In genomic region chr1:11650331-11650991, GRCh38 we compare ENCODE assay signal across 8 cellular contexts. TPM values are rescaled to one million over a fixed set of nuclear protein-coding genes. Genes with fewer than 3 reads are reported as not detected.
DNase-seq lines count a peak whose midpoint lies in the region; ATAC-seq and TF ChIP-seq lines count a peak whose summit lies in the region.

No MANE protein-coding gene starts in this region.

- H4K20me1 ChIP-seq in KMS-11 (ENCODE audit: insufficient read depth) = no peaks in the 10 kb centered on the region
- H4K20me1 ChIP-seq in hepatocyte (ENCODE audit: insufficient read depth, poor library complexity, severe bottlenecking) = no peaks in the 10 kb centered on the region

- no peaks in the 10 kb centered on the region for H3K9me3 ChIP-seq in hepatocyte (ENCODE audit: low read depth)
- no peaks in the 10 kb centered on the region for H3K9me3 ChIP-seq in gastrocnemius medialis

- CTCF ChIA-PET in Calu3 (lab: Charles Lee) = interaction anchor here (0.6 to 2.1 kb wide), 6 partner anchors 13 to 257 kb away, joined by 3 to 18 read pairs (median 4); partner anchors contain the start of gene FBXO6

- H3K4me2 ChIP-seq in KMS-11 = peak overlapping the region; percentile 85
- peak overlapping the region; percentile 76 for H3K4me2 ChIP-seq in hepatocyte

- H3K4me1 Mint-ChIP-seq in Calu3 (ENCODE audit: low read depth, unreplicated experiment) = peaks cover 9% of the 10 kb centered on the region
- peaks cover 12% of the 10 kb centered on the region for H3K4me1 Mint-ChIP-seq in T-helper 2 cell treated with Interferon-gamma antibody and Interleukin-4, amounts not matched to agents 5 μg/mL and 100 μg/mL, for 36 hours (ENCODE audit: low read depth)

- H3K4me1 ChIP-seq in KMS-11 (ENCODE audit: low read depth, poor library complexity, severe bottlenecking) = peaks cover 8% of the 10 kb centered on the region
- peaks cover 10% of the 10 kb centered on the region for H3K4me1 ChIP-seq in hepatocyte (ENCODE audit: insufficient read depth)
- H3K4me1 ChIP-seq in gastrocnemius medialis = peaks cover 14 to 18% of the 10 kb centered on the region in 2 donors

- H3K9me2 ChIP-seq in hepatocyte (replicated peaks; ENCODE audit: insufficient read depth) = no peaks in the 10 kb centered on the region

- H2AFZ ChIP-seq in KMS-11 (ENCODE audit: low read depth) (peak overlapping the region; percentile 89), hepatocyte (no peak overlapping the region)

- WGBS in hepatocyte (ENCODE audit: low lambda C conversion rate, missing lambda C conversion rate) = 25% methylated on average over 37 of the region's 47 CpGs

- H3K36me3 ChIP-seq in KMS-11 (ENCODE audit: insufficient read depth) (no peaks in the 10 kb centered on the region), hepatocyte (replicated peaks; ENCODE audit: insufficient read depth, low read depth) (no peaks in the 10 kb centered on the region), gastrocnemius medialis (no peaks in the 10 kb centered on the region)

- no peaks in the 10 kb centered on the region for H3K9me3 Mint-ChIP-seq in Calu3 (ENCODE audit: low read depth, unreplicated experiment)
- H3K9me3 Mint-ChIP-seq in T-helper 2 cell treated with Interferon-gamma antibody and Interleukin-4, amounts not matched to agents 5 μg/mL and 100 μg/mL, for 36 hours = no peaks in the 10 kb centered on the region

- in situ Hi-C loops in gastrocnemius medialis (cut with MboI; ENCODE audit: low sequenced_read_pairs in 4 of 4) = no loop called here

- DNase-seq in Calu3 (peak; percentile 79), amniotic stem cell (lab: John Stamatoyannopoulos, UW) (peak; percentile 20), hepatocyte (ENCODE audit: low spot score) (peak; percentile 88), gastrocnemius medialis (peak; percentile 24 to 61), NCI-H2227 treated with DMSO at 0.1 percent for 48 hours (lab: John Stamatoyannopoulos, UW) (no peak)
- peak; percentile 78 for DNase-seq in T-helper 2 cell treated with Interferon-gamma antibody and Interleukin-4, amounts not matched to agents 5 μg/mL and 100 μg/mL, for 36 hours (ENCODE audit: low spot score)

- H3K4me3 Mint-ChIP-seq in Calu3 (ENCODE audit: low read depth, unreplicated experiment) = peak overlapping the region; percentile 63
- H3K4me3 Mint-ChIP-seq in T-helper 2 cell treated with Interferon-gamma antibody and Interleukin-4, amounts not matched to agents 5 μg/mL and 100 μg/mL, for 36 hours = peak overlapping the region; percentile 62

- BruUV-seq in Calu3 (replicated peaks; lab: Mats Ljungman, UMichigan) = no TSS peak

- no peak for TF ChIP-seq POLR2A in gastrocnemius medialis (IDR thresholded peaks at IDR 0.05)

- intact Hi-C loops in Calu3 (cut with micrococcal nuclease; ENCODE audit: unreplicated experiment) = loop anchor here (5.0 kb wide), 1 partner anchor 67 kb away; no protein-coding TSS in a partner anchor
- intact Hi-C loops in gastrocnemius medialis (cut with DNase I; ENCODE audit: low total_unique reads) = loop anchor here (1.0 kb wide), 1 partner anchor 69 kb away; no protein-coding TSS in a partner anchor

- no peak overlapping the region for H3K4me3 ChIP-seq in KMS-11 (IDR thresholded peaks at IDR 0.05; ENCODE audit: insufficient read depth, low read depth, low read length)
- H3K4me3 ChIP-seq in hepatocyte = no peak overlapping the region
- peak overlapping the region in 1 of 4 donors; percentile 43 for H3K4me3 ChIP-seq in gastrocnemius medialis

- H3K27ac Mint-ChIP-seq in Calu3 (ENCODE audit: unreplicated experiment) = no peak overlapping the region
- no peak overlapping the region for H3K27ac Mint-ChIP-seq in T-helper 2 cell treated with Interferon-gamma antibody and Interleukin-4, amounts not matched to agents 5 μg/mL and 100 μg/mL, for 36 hours

- H3K79me2 ChIP-seq in KMS-11 (ENCODE audit: insufficient read depth, low read depth) (no peaks in the 10 kb centered on the region), hepatocyte (peaks cover 23% of the 10 kb centered on the region)

- H3K27me3 ChIP-seq in KMS-11 (ENCODE audit: insufficient read depth, low read depth) = no peaks in the 10 kb centered on the region
- H3K27me3 ChIP-seq in hepatocyte = no peaks in the 10 kb centered on the region
- peaks cover 13 to 24% (median 18%) of the 10 kb centered on the region in 3 donors for H3K27me3 ChIP-seq in gastrocnemius medialis

- 0 out of 2 replicates have a peak overlapping the region, but pooled peaks have one; percentile 25 for H3K9ac ChIP-seq in KMS-11

- no peak overlapping the region for H3K27ac ChIP-seq in KMS-11
- no peak overlapping the region for H3K27ac ChIP-seq in hepatocyte
- H3K27ac ChIP-seq in gastrocnemius medialis = no peak overlapping the region

- H3K36me3 Mint-ChIP-seq in Calu3 (ENCODE audit: insufficient read depth, unreplicated experiment) = peaks cover 8% of the 10 kb centered on the region
- H3K36me3 Mint-ChIP-seq in T-helper 2 cell treated with Interferon-gamma antibody and Interleukin-4, amounts not matched to agents 5 μg/mL and 100 μg/mL, for 36 hours (ENCODE audit: low read depth) = no peaks in the 10 kb centered on the region

- ATAC-seq in gastrocnemius medialis (peak in 1 of 2 donors; percentile 29), GM19035 (IDR thresholded peaks at IDR 0.05; ENCODE audit: unreplicated experiment) (no peak)

- peak; percentile 63 for TF ChIP-seq CTCF in Calu3 (IDR thresholded peaks at IDR 0.05; ENCODE audit: unreplicated experiment)
- peak; percentile 58 for TF ChIP-seq CTCF in KMS-11 (conservative IDR thresholded peaks at IDR 0.05; ENCODE audit: low read depth, low read length)
- peak; percentile 72 for TF ChIP-seq CTCF in hepatocyte (IDR thresholded peaks at IDR 0.05; ENCODE audit: poor library complexity)
- peak; percentile 41 to 80 (median 64) for TF ChIP-seq CTCF in gastrocnemius medialis (IDR thresholded peaks at IDR 0.05 in 4 of 5, conservative IDR thresholded peaks at IDR 0.05 in 1 of 5)

- H3K27me3 Mint-ChIP-seq in Calu3 (ENCODE audit: unreplicated experiment) = peaks cover 28% of the 10 kb centered on the region
- H3K27me3 Mint-ChIP-seq in T-helper 2 cell treated with Interferon-gamma antibody and Interleukin-4, amounts not matched to agents 5 μg/mL and 100 μg/mL, for 36 hours (ENCODE audit: low read depth) = peaks cover 12% of the 10 kb centered on the region

RNA-seq across cellular contexts. Expression of gene FBXO2, which starts 3.8 kb away (rescaled TPM):
- total RNA-seq in Calu3 (2022) (3.3 and 4.0 TPM in 2 replicates), hepatocyte (122 and 134 TPM in 2 replicates), gastrocnemius medialis (10 to 100 TPM in 1 of 4 donors, 1 to 10 TPM in 3; 2.0 to 20.8 (median 4.8) TPM)
- 339 and 349 TPM in 2 replicates for polyA plus RNA-seq in hepatocyte

RNA-seq across cellular contexts. Expression of gene FBXO44, which starts 4.2 kb away (rescaled TPM):
- total RNA-seq in Calu3 (2022) (9.8 and 10.1 TPM in 2 replicates), hepatocyte (15.9 and 24.8 TPM in 2 replicates), gastrocnemius medialis (1 to 10 TPM; 1.7 to 9.4 (median 5.4) TPM)
- polyA plus RNA-seq in hepatocyte = 37.9 and 41.2 TPM in 2 replicates

RNA-seq across cellular contexts. Expression of gene FBXO6, which starts 13.5 kb away (rescaled TPM):
- 3.0 and 3.9 TPM in 2 replicates for total RNA-seq in Calu3 (2022)
- total RNA-seq in hepatocyte = 19.4 and 21.5 TPM in 2 replicates
- 28.9 and 30.0 TPM in 2 replicates for polyA plus RNA-seq in hepatocyte
- 10 to 100 TPM; 15.7 to 34.4 (median 25.5) TPM for total RNA-seq in gastrocnemius medialis

RNA-seq across cellular contexts. Expression of gene MAD2L2, which starts 30.5 kb away (rescaled TPM):
- total RNA-seq in Calu3 (2022) (19.2 and 23.4 TPM in 2 replicates), hepatocyte (40.6 and 46.8 TPM in 2 replicates), gastrocnemius medialis (10 to 100 TPM; 41.2 to 57.4 (median 46.9) TPM)
- 63.2 and 72.7 TPM in 2 replicates for polyA plus RNA-seq in hepatocyte

RNA-seq across cellular contexts. Expression of gene DRAXIN, which starts 41.0 kb away (rescaled TPM):
- total RNA-seq in Calu3 (2022) = not detected in 2 replicates
- 0.16 and 0.60 TPM in 2 replicates for total RNA-seq in hepatocyte
- polyA plus RNA-seq in hepatocyte = 0.28 TPM in 1 of 2 replicates, not detected in the other
- not detected for total RNA-seq in gastrocnemius medialis
